Comparison of ENCODE assay signal across 1 cellular context in genomic region chr17:7931709-7932482, GRCh38.
TF ChIP-seq lines count a peak whose summit lies in the region.

CNTROB (plus strand) TSS chr17:7932206; CDS start chr17:7933080, 874 bp downstream.
TRAPPC1 (minus strand) TSS chr17:7931946; CDS start chr17:7931829, 117 bp downstream.

TF ChIP-seq in K562, 482 proteins besides CTCF, POLR2A, EP300 and RAD21 (continued from another document and continues in another):
- TF ChIP-seq IRF1 (CRISPR knock-in tag; IDR thresholded peaks at IDR 0.05; ENCODE audit: borderline replicate concordance): no peak
- TF ChIP-seq TFAM (CRISPR knock-in tag; conservative IDR thresholded peaks at IDR 0.05): no peak
- TF ChIP-seq ZNF408 (CRISPR knock-in tag; IDR thresholded peaks at IDR 0.05; ENCODE audit: low read depth): no peak
- no peak for TF ChIP-seq MCM3 (IDR thresholded peaks at IDR 0.05)
- no peak for TF ChIP-seq ZNF318 (IDR thresholded peaks at IDR 0.05; ENCODE audit: borderline replicate concordance in 1 of 2, low read depth in 1 of 2)
- TF ChIP-seq ZNF444 (CRISPR knock-in tag; IDR thresholded peaks at IDR 0.05): no peak
- no peak for TF ChIP-seq RBM14 (IDR thresholded peaks at IDR 0.05; ENCODE audit: borderline replicate concordance, insufficient read depth, low read depth, low read length)
- no peak for TF ChIP-seq GTF2E2 (tag; IDR thresholded peaks at IDR 0.05)
- no peak for TF ChIP-seq ZNF24 (IDR thresholded peaks at IDR 0.05)
- no peak for TF ChIP-seq MAFK (IDR thresholded peaks at IDR 0.05; ENCODE audit: low read length)
- no peak for TF ChIP-seq FOXP4 (CRISPR knock-in tag; IDR thresholded peaks at IDR 0.05; ENCODE audit: borderline replicate concordance)
- no peak for TF ChIP-seq ZNF589 (CRISPR knock-in tag; IDR thresholded peaks at IDR 0.05; ENCODE audit: low read depth)
- no peak for TF ChIP-seq ZHX1 (conservative IDR thresholded peaks at IDR 0.05; ENCODE audit: low read length)
- no peak for TF ChIP-seq ETS1 (conservative IDR thresholded peaks at IDR 0.05; ENCODE audit: control insufficient read depth, low read depth, low read length)
- TF ChIP-seq PHF20 (IDR thresholded peaks at IDR 0.05; ENCODE audit: partially characterized antibody): peak; percentile 47
- TF ChIP-seq RFX7 (CRISPR knock-in tag; IDR thresholded peaks at IDR 0.05): no peak
- TF ChIP-seq ZNF232 (CRISPR knock-in tag; IDR thresholded peaks at IDR 0.05): no peak
- TF ChIP-seq CBFB (CRISPR knock-in tag; IDR thresholded peaks at IDR 0.05): no peak
- TF ChIP-seq TGIF2 (CRISPR knock-in tag; IDR thresholded peaks at IDR 0.05): no peak
- no peak for TF ChIP-seq TAF7 (tag; IDR thresholded peaks at IDR 0.05)
- TF ChIP-seq ZNF764 (CRISPR knock-in tag; IDR thresholded peaks at IDR 0.05; ENCODE audit: low read depth): no peak
- TF ChIP-seq ZNF146 (CRISPR knock-in tag; IDR thresholded peaks at IDR 0.05; ENCODE audit: unreplicated experiment): no peak
- TF ChIP-seq MXD1 (CRISPR knock-in tag; IDR thresholded peaks at IDR 0.05; ENCODE audit: borderline replicate concordance, poor library complexity, severe bottlenecking): no peak
- no peak for TF ChIP-seq SREBF2 (CRISPR knock-in tag; IDR thresholded peaks at IDR 0.05)
- TF ChIP-seq ARID4B (CRISPR knock-in tag; IDR thresholded peaks at IDR 0.05): no peak
- TF ChIP-seq DLX4 (CRISPR knock-in tag; IDR thresholded peaks at IDR 0.05): no peak
- TF ChIP-seq PHB2 (IDR thresholded peaks at IDR 0.05; ENCODE audit: low read depth): no peak
- peak; percentile 99 for TF ChIP-seq JUND (IDR thresholded peaks at IDR 0.05; ENCODE audit: borderline replicate concordance, low read depth, low read length)
- peak; percentile 93; the same call in 2 of the 3 replicates for TF ChIP-seq JUND (tag; IDR thresholded peaks at IDR 0.05; ENCODE audit: borderline replicate concordance, low read depth, low read length)
- no peak for TF ChIP-seq MTF1 (CRISPR knock-in tag; IDR thresholded peaks at IDR 0.05; ENCODE audit: borderline replicate concordance)
- TF ChIP-seq NCOA6 (IDR thresholded peaks at IDR 0.05): no peak
- no peak for TF ChIP-seq ZNF12 (CRISPR knock-in tag; IDR thresholded peaks at IDR 0.05)
- TF ChIP-seq ASH1L (IDR thresholded peaks at IDR 0.05; ENCODE audit: borderline replicate concordance, low read depth, partially characterized antibody): no peak
- no peak for TF ChIP-seq ZNF561 (CRISPR knock-in tag; conservative IDR thresholded peaks at IDR 0.05)
- TF ChIP-seq NFIX (CRISPR knock-in tag; IDR thresholded peaks at IDR 0.05; ENCODE audit: low read depth): no peak
- no peak for TF ChIP-seq FOXM1 (IDR thresholded peaks at IDR 0.05; ENCODE audit: low read depth)
- no peak for TF ChIP-seq FOXM1 (CRISPR knock-in tag; IDR thresholded peaks at IDR 0.05; ENCODE audit: low read depth)
- no peak for TF ChIP-seq ZNF280A (IDR thresholded peaks at IDR 0.05; ENCODE audit: low read depth, partially characterized antibody)
